10 cellular contexts compared by ENCODE assay signal in the genomic region with DNA sequence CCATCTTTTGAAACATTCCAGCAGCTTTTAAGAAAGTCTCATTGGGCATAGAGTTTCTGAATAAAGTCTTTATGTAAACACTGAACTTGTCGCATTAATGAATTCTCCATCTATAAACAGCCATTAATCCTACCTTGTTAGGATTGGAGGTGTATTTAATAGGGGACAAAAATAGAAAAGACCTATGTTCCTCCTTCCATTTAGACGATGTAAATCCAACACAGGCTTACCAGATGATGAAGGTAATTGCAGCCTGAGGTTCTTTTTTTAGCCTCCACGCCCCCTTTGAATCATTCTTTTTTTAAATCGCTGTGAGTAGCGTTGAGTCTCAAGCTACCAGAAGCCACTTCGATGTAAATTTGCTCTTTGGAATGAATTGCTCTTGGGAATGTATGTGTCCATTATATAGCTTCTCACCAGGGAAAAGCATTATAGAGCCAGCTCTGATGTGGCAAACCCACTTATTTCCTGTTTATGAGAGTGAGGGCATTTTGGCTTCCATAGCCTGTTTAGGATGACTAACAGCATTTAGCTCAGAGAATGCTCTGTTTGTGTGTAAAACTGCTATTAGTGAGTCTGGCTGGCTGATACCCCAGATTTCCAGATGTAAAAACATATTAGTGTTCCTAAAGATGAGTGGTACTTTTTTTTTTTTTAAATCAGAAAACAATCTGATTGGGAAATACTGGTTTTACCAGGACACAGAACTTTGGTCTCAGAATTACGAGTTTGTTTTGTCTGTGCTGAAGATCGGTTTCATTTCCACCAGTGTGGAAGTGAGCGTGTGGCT.
A peak's percentile ranks its signal among the peaks of the same experiment; 100 is the strongest.
DNase-seq lines count a peak whose midpoint lies in the region; ATAC-seq, FAIRE-seq and TF ChIP-seq lines count a peak whose summit lies in the region.
"Had no signal": no experiment of that assay in that cellular context is flagged by ENCODE, and none has a peak within 500 bp of the region (broad histone marks: within the 10 kb centered on the region; RNA-seq: fewer than 3 reads in every experiment).

No MANE protein-coding gene starts in this region.

- H3K9ac ChIP-seq in keratinocyte (ENCODE audit: control insufficient read depth, extremely low read depth, insufficient read depth, low read length), result no peak overlapping the region

- peak overlapping the region in 3 of 10 donors; percentile 5 to 9 (median 8) for H3K4me3 ChIP-seq in heart right ventricle
- no peak overlapping the region for H3K4me3 ChIP-seq in keratinocyte (ENCODE audit: control insufficient read depth in 2 of 3, extremely low read depth in 1 of 3, insufficient read depth in 2 of 3, low read depth in 1 of 3, low read length in 3 of 3)

- FAIRE-seq in keratinocyte (lab: Jason Lieb, UNC), result peak; percentile 80
- no peak for FAIRE-seq in urothelium cell line (lab: Jason Lieb, UNC)
- no peak for FAIRE-seq in RCC 7860 (lab: Jason Lieb, UNC)
- FAIRE-seq: islet of Langerhans had no signal

- peak overlapping the region; percentile 30 for H2AFZ ChIP-seq in keratinocyte (ENCODE audit: control insufficient read depth, low read length)

- peak overlapping the region; percentile 57 for H3K4me2 ChIP-seq in keratinocyte (ENCODE audit: control insufficient read depth, extremely low read depth, insufficient read depth, low read depth, low read length)

- ATAC-seq in heart right ventricle (peak in 6 of 8 donors; percentile 20 to 59 (median 36)), Right ventricle myocardium superior (ENCODE audit: poor library complexity) (no peak)

- H3K27ac Mint-ChIP-seq in activated T-helper 1 cell treated with anti-CD3 and anti-CD28 coated beads, Interleukin-12 subunit alpha, Interleukin-12 subunit beta, Interleukin-2, Interleukin-4 antibody, amounts not matched to agents 30 ng/mL and 10 ng/mL and 1 ng/mL, durations not matched to agents 14 hours and 24 hours and 36 hours, result peak overlapping the region; percentile 86

- no peaks in the 10 kb centered on the region for H3K9me3 Mint-ChIP-seq in activated T-helper 1 cell treated with anti-CD3 and anti-CD28 coated beads, Interleukin-12 subunit alpha, Interleukin-12 subunit beta, Interleukin-2, Interleukin-4 antibody, amounts not matched to agents 30 ng/mL and 10 ng/mL and 1 ng/mL, durations not matched to agents 14 hours and 24 hours and 36 hours

- no peaks in the 10 kb centered on the region for H4K20me1 ChIP-seq in keratinocyte (ENCODE audit: control insufficient read depth, extremely low read depth, insufficient read depth, low read length)

- H3K4me3 Mint-ChIP-seq in activated T-helper 1 cell treated with anti-CD3 and anti-CD28 coated beads, Interleukin-12 subunit alpha, Interleukin-12 subunit beta, Interleukin-2, Interleukin-4 antibody, amounts not matched to agents 30 ng/mL and 10 ng/mL and 1 ng/mL, durations not matched to agents 14 hours and 24 hours and 36 hours, result peak overlapping the region; percentile 52

- H3K36me3 Mint-ChIP-seq in activated T-helper 1 cell treated with anti-CD3 and anti-CD28 coated beads, Interleukin-12 subunit alpha, Interleukin-12 subunit beta, Interleukin-2, Interleukin-4 antibody, amounts not matched to agents 30 ng/mL and 10 ng/mL and 1 ng/mL, durations not matched to agents 14 hours and 24 hours and 36 hours (ENCODE audit: low read depth), result peaks cover 36% of the 10 kb centered on the region

- peaks cover 51% of the 10 kb centered on the region for H3K4me1 Mint-ChIP-seq in activated T-helper 1 cell treated with anti-CD3 and anti-CD28 coated beads, Interleukin-12 subunit alpha, Interleukin-12 subunit beta, Interleukin-2, Interleukin-4 antibody, amounts not matched to agents 30 ng/mL and 10 ng/mL and 1 ng/mL, durations not matched to agents 14 hours and 24 hours and 36 hours (ENCODE audit: low read depth)

- intact Hi-C loops in heart right ventricle (cut with DNase I), result loop anchor here in 1 of 10 donors (10.0 kb wide), 2 partner anchors 126 to 336 kb away; a partner anchor contains a TSS
- intact Hi-C loops in Right ventricle myocardium superior (cut with DNase I), result no loop called here
- intact Hi-C loops in activated T-helper 1 cell treated with anti-CD3 and anti-CD28 coated beads, Interleukin-12 subunit alpha, Interleukin-12 subunit beta, Interleukin-2, Interleukin-4 antibody, amounts not matched to agents 30 ng/mL and 10 ng/mL and 1 ng/mL, durations not matched to agents 14 hours and 24 hours and 36 hours (cut with micrococcal nuclease), result loop anchor here (5.0 kb wide), 1 partner anchor 457 kb away; a partner anchor contains a TSS
- intact Hi-C loops in posterior cingulate gyrus (cut with DNase I), result no loop called here

- DNase-seq in heart right ventricle, result no peak
- DNase-seq in Right ventricle myocardium superior, result no peak
- no peak for DNase-seq in activated T-helper 1 cell treated with anti-CD3 and anti-CD28 coated beads, Interleukin-12 subunit alpha, Interleukin-12 subunit beta, Interleukin-2, Interleukin-4 antibody, amounts not matched to agents 30 ng/mL and 10 ng/mL and 1 ng/mL, durations not matched to agents 14 hours and 24 hours and 36 hours (ENCODE audit: low spot score)
- no peak for DNase-seq in keratinocyte (ENCODE audit: low read depth, low spot score)
- peak; percentile 44 for DNase-seq in urothelium cell line (ENCODE audit: low spot score)
- no peak for DNase-seq in RCC 7860 (ENCODE audit: low spot score)
- DNase-seq in posterior cingulate gyrus, result no peak
- DNase-seq in NCI-H82 treated with DMSO at 0.1 percent for 48 hours (lab: John Stamatoyannopoulos, UW; ENCODE audit: unreplicated experiment), result no peak
- DNase-seq: activated CD4-positive, alpha-beta T cell treated with anti-CD3 and anti-CD28 coated beads for 48 hours had no signal

- H3K36me3 ChIP-seq in heart right ventricle (no peaks in the 10 kb centered on the region), keratinocyte (ENCODE audit: control insufficient read depth in 2 of 2, extremely low read depth in 1 of 2, insufficient read depth in 2 of 2, low read length in 2 of 2) (no peaks in the 10 kb centered on the region)

- WGBS in heart right ventricle, 2 donors, result 52 to 58% methylated on average over 9 of the region's 9 CpGs

- no peaks in the 10 kb centered on the region for H3K27me3 Mint-ChIP-seq in activated T-helper 1 cell treated with anti-CD3 and anti-CD28 coated beads, Interleukin-12 subunit alpha, Interleukin-12 subunit beta, Interleukin-2, Interleukin-4 antibody, amounts not matched to agents 30 ng/mL and 10 ng/mL and 1 ng/mL, durations not matched to agents 14 hours and 24 hours and 36 hours (ENCODE audit: insufficient read depth)

- H3K4me1 ChIP-seq in heart right ventricle (peaks cover 0 to 53% (median 22%) of the 10 kb centered on the region in 9 donors), keratinocyte (ENCODE audit: control insufficient read depth, extremely low read depth, insufficient read depth, low read length) (peaks cover 22% of the 10 kb centered on the region)

- H3K27me3 ChIP-seq in heart right ventricle (no peaks in the 10 kb centered on the region), keratinocyte (ENCODE audit: control insufficient read depth, extremely low read depth, insufficient read depth, low read length) (no peaks in the 10 kb centered on the region)

- dilution Hi-C loops in keratinocyte (cut with MboI; ENCODE audit: extremely low pct_ligation_motif_present, low sequenced_read_pairs), result no loop called here

- H3K9me1 ChIP-seq in keratinocyte (ENCODE audit: control insufficient read depth, extremely low read depth, insufficient read depth, low read length), result no peaks in the 10 kb centered on the region

- no peaks in the 10 kb centered on the region for H3K79me2 ChIP-seq in keratinocyte (ENCODE audit: control insufficient read depth, insufficient read depth, low read length)

- H3K27ac ChIP-seq in heart right ventricle, result peak overlapping the region in 6 of 10 donors; percentile 1 to 61 (median 30)
- peak overlapping the region; percentile 30 for H3K27ac ChIP-seq in keratinocyte (ENCODE audit: control insufficient read depth, insufficient read depth, low read length)

- H3K9me3 ChIP-seq in heart right ventricle, result no peaks in the 10 kb centered on the region
- H3K9me3 ChIP-seq in keratinocyte (ENCODE audit: control insufficient read depth, low read depth, low read length), result no peaks in the 10 kb centered on the region

- TF ChIP-seq CTCF in heart right ventricle (IDR thresholded peaks at IDR 0.05), result no peak
- TF ChIP-seq CTCF in keratinocyte (optimal IDR thresholded peaks at IDR 0.05 in 1 of 3, IDR thresholded peaks at IDR 0.05 in 1 of 3, conservative IDR thresholded peaks at IDR 0.05 in 1 of 3; ENCODE audit: extremely low read depth in 1 of 3, insufficient read depth in 2 of 3, low read length in 3 of 3), result no peak
